In the genomic region with DNA sequence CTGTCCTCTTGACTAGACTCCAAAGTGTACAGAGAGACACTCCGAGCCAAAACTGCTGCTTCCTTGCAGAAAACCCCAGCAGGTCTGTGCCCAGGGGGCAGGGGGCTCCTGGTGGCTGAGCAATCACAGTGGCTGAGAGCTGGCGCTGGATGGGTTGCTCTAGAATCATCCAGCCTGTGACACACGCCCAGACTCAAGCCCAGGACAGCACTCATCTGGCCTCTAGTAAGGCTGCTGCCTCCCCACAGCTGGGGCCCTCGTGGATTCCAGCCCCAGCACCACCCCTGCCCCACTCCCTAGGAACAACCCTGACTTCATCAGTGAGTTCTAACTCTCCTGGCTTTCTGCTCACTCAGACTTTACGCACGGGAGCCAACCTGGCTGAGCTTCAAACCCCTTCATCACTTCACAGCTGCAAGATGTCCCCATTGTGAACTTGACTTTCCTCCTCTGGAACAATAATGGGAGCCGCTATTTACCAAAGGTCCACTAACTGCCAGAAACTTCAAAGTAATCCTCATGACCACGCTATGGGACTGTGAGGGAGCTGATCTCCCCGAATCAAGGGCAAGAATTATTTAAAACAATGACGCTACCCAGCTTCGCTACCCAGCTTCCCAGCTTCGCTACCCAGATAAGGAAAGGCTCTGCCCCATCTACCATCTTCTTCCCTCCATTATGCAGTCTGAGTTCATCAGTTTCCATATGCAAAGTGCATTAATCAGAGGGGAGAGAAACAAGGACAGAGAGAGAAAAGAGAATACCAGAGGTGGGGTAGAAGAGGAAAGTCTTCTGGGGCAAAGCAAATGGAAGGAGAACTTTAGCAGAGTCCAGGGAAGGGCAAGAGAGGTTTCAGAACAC, we compare ENCODE assay signal across 12 cellular contexts.
DNase-seq lines count a peak whose midpoint lies in the region; ATAC-seq and TF ChIP-seq lines count a peak whose summit lies in the region.
"Had no signal": no experiment of that assay in that cellular context is flagged by ENCODE, and none has a peak within 500 bp of the region (broad histone marks: within the 10 kb centered on the region; RNA-seq: fewer than 3 reads in every experiment).

No MANE protein-coding gene starts in this region.

- TF ChIP-seq EP300 in transverse colon (IDR thresholded peaks at IDR 0.05; ENCODE audit: low read depth), result no peak

- H3K18ac ChIP-seq in mesendoderm (ENCODE audit: low read length), result no peak overlapping the region

- H3K79me2 ChIP-seq in mesendoderm (ENCODE audit: control insufficient read depth, insufficient read depth, low read length), result no peaks in the 10 kb centered on the region

- in situ Hi-C loops in transverse colon (cut with MboI; ENCODE audit: low pct_ligation_motif_present in 1 of 4, low pct_unique_long_range_greater_than_20kb in 1 of 4, low sequenced_read_pairs in 3 of 4), result loop anchor here (5.0 to 25.0 kb wide), 5 partner anchors 127 to 287 kb away; a partner anchor contains a TSS

- 40 to 56% methylated on average over 4 to 12 of the region's 12 CpGs for WGBS in transverse colon (ENCODE audit: low coverage in 1 of 2), 2 donors
- no CpG with 5 or more reads among the region's 12 CpGs for WGBS in mesendoderm (ENCODE audit: extremely low coverage, insufficient coverage, low lambda C conversion rate)

- no peak overlapping the region for H4K8ac ChIP-seq in mesendoderm (ENCODE audit: low read depth, low read length)

- H2BK5ac ChIP-seq in mesendoderm (ENCODE audit: low read length), result no peak overlapping the region

- no peaks in the 10 kb centered on the region for H3K9me3 ChIP-seq in mucosa of descending colon
- H3K9me3 ChIP-seq in transverse colon, result no peaks in the 10 kb centered on the region
- H3K9me3 ChIP-seq: BLaER1 treated with 17β-estradiol and CSF1 and Interleukin-3, amounts not matched to agents 10 nM and 100 nM; MG63; spleen had no signal

- no peak overlapping the region for H3K9ac ChIP-seq in mesendoderm (ENCODE audit: low read length)
- H3K9ac ChIP-seq: BLaER1 treated with 17β-estradiol and CSF1 and Interleukin-3, amounts not matched to agents 10 nM and 100 nM had no signal

- H3K4me2 ChIP-seq in mesendoderm (ENCODE audit: low read length), result no peak overlapping the region

- no peaks in the 10 kb centered on the region for H3K36me3 ChIP-seq in mucosa of descending colon (ENCODE audit: low read depth)
- no peaks in the 10 kb centered on the region for H3K36me3 ChIP-seq in transverse colon
- no peaks in the 10 kb centered on the region for H3K36me3 ChIP-seq in mesendoderm (ENCODE audit: control insufficient read depth, insufficient read depth, low read length)
- H3K36me3 ChIP-seq: BLaER1 treated with 17β-estradiol and CSF1 and Interleukin-3, amounts not matched to agents 10 nM and 100 nM; MG63; spleen had no signal

- H3K56ac ChIP-seq in mesendoderm (ENCODE audit: low read length), result no peak overlapping the region

- H2AK5ac ChIP-seq in mesendoderm (ENCODE audit: low read length), result no peak overlapping the region

- H2BK120ac ChIP-seq in mesendoderm (ENCODE audit: low read depth, low read length), result no peak overlapping the region

- no peak overlapping the region for H3K4ac ChIP-seq in mesendoderm (ENCODE audit: low read depth, low read length)

- intact Hi-C loops in mucosa of descending colon (cut with DNase I, micrococcal nuclease) (loop anchor here (5.0 to 10.0 kb wide), 2 partner anchors 185 to 287 kb away; a partner anchor contains a TSS), transverse colon (cut with DNase I; ENCODE audit: low total_unique reads) (loop anchor here (2.0 to 10.0 kb wide), 2 partner anchors 195 to 287 kb away; no protein-coding TSS in a partner anchor)

- H3K23ac ChIP-seq in mesendoderm (ENCODE audit: low read length), result no peak overlapping the region

- peaks cover 30% of the 10 kb centered on the region for H3K4me1 ChIP-seq in mucosa of descending colon (ENCODE audit: low read depth)
- peaks cover 0 to 36% (median 24%) of the 10 kb centered on the region in 4 donors for H3K4me1 ChIP-seq in transverse colon
- H3K4me1 ChIP-seq in mesendoderm (ENCODE audit: control insufficient read depth, low read depth, low read length), result no peaks in the 10 kb centered on the region

- no peak overlapping the region for H4K5ac ChIP-seq in mesendoderm (ENCODE audit: low read length)

- H3K79me1 ChIP-seq in mesendoderm (ENCODE audit: low read length), result no peaks in the 10 kb centered on the region

- no peaks in the 10 kb centered on the region for H3K27me3 ChIP-seq in transverse colon
- no peaks in the 10 kb centered on the region for H3K27me3 ChIP-seq in mesendoderm (ENCODE audit: insufficient read depth, low read length, poor library complexity)
- H3K27me3 ChIP-seq: MG63 had no signal

- DNase-seq in fibroblast of pulmonary artery (ENCODE audit: low read depth), result peak; percentile 68
- DNase-seq in mucosa of descending colon, result peak in 2 of 3 donors; percentile 35 to 60
- DNase-seq in transverse colon, result no peak
- no peak for DNase-seq in NCI-H146 treated with DMSO at 0.1 percent for 48 hours (lab: John Stamatoyannopoulos, UW; ENCODE audit: unreplicated experiment)
- DNase-seq in mesendoderm, result no peak
- DNase-seq in ureter (ENCODE audit: low spot score), result no peak
- DNase-seq: MG63 had no signal

- H3K4me3 ChIP-seq in fibroblast of pulmonary artery (replicated peaks; ENCODE audit: low read depth, low read length), result no peak overlapping the region
- H3K4me3 ChIP-seq in mucosa of descending colon, result no peak overlapping the region
- no peak overlapping the region for H3K4me3 ChIP-seq in transverse colon
- H3K4me3 ChIP-seq in mesendoderm (ENCODE audit: low read length), result no peak overlapping the region
- H3K4me3 ChIP-seq: BLaER1 treated with 17β-estradiol and CSF1 and Interleukin-3, amounts not matched to agents 10 nM and 100 nM; MG63; spleen had no signal

- peak; percentile 13 for ATAC-seq in mucosa of descending colon
- no peak for ATAC-seq in HG02970 (IDR thresholded peaks at IDR 0.05; ENCODE audit: low FRiP score, unreplicated experiment)

- no peak for TF ChIP-seq POLR2A in transverse colon (IDR thresholded peaks at IDR 0.05)

- H2BK15ac ChIP-seq in mesendoderm (replicated peaks; ENCODE audit: low read depth), result no peak overlapping the region

- TF ChIP-seq CTCF in VCaP (conservative IDR thresholded peaks at IDR 0.05) (no peak), fibroblast of pulmonary artery (IDR thresholded peaks at IDR 0.05; ENCODE audit: low read length, missing control alignments) (no peak), mucosa of descending colon (IDR thresholded peaks at IDR 0.05) (no peak), transverse colon (IDR thresholded peaks at IDR 0.05) (no peak)

- peak overlapping the region; percentile 76 for H3K27ac ChIP-seq in VCaP
- peak overlapping the region; percentile 27 to 59 (median 55) for H3K27ac ChIP-seq in transverse colon
- H3K27ac ChIP-seq in mesendoderm (ENCODE audit: low read depth, low read length), result no peak overlapping the region
- H3K27ac ChIP-seq: BLaER1 treated with 17β-estradiol and CSF1 and Interleukin-3, amounts not matched to agents 10 nM and 100 nM; RWPE1; spleen had no signal

Comparison
In these comparisons a context has a peak if more than half of its experiments do, and no peak if none do; other contexts are left out.
1. DNase-seq: peak in fibroblast of pulmonary artery (single experiment) and mucosa of descending colon (2 of 3); none in transverse colon (single experiment), NCI-H146 treated with DMSO at 0.1 percent for 48 hours (single experiment), mesendoderm (single experiment) and ureter (single experiment).